14 cellular contexts compared by ENCODE assay signal in the genomic region with DNA sequence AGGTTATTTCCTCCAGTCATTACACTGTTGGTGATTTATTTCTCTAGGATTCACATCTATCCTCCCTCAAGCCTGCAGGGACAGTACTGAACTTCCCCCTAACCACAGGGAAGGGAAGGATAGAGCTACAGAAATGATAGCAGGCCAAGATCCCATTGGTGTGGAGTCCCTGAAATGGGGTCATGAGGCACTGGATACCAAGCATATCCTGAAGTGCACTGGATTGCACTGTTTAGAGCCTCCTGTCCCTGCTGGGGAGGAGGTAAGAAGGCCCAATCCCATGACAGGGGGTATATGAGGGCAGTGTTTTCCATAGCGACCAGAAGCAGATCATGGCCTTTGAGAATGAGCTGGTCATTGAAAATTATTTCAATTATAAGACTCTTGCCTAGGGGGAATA. TPM values are rescaled to one million over a fixed set of nuclear protein-coding genes. Genes with fewer than 3 reads are reported as not detected.
DNase-seq lines count a peak whose midpoint lies in the region; ATAC-seq and TF ChIP-seq lines count a peak whose summit lies in the region.
"Had no signal": no experiment of that assay in that cellular context is flagged by ENCODE, and none has a peak within 500 bp of the region (broad histone marks: within the 10 kb centered on the region; RNA-seq: fewer than 3 reads in every experiment).

No MANE protein-coding gene starts in this region.

- in situ Hi-C loops in IMR-90 (cut with MboI; ENCODE audit: low sequenced_read_pairs) (no loop called here), gastrocnemius medialis (cut with MboI; ENCODE audit: low sequenced_read_pairs in 4 of 4) (no loop called here)

- peaks cover 3% of the 10 kb centered on the region in 2 experiments; a peak in 1 of 4 replicates for H3K79me1 ChIP-seq in IMR-90 (ENCODE audit: low read depth in 1 of 2, low read length in 2 of 2)

- H3K36me3 ChIP-seq in IMR-90 (ENCODE audit: control insufficient read depth, insufficient read depth, low read length) (no peaks in the 10 kb centered on the region), gastrocnemius medialis (no peaks in the 10 kb centered on the region)

- no peak overlapping the region for H3K4me2 ChIP-seq in IMR-90 (ENCODE audit: low read depth, low read length)

- H2AFZ ChIP-seq in IMR-90 (replicated peaks; ENCODE audit: low read length, poor library complexity) = no peak overlapping the region

- intact Hi-C loops in IMR-90 (cut with micrococcal nuclease) = no loop called here
- intact Hi-C loops in gastrocnemius medialis (cut with DNase I; ENCODE audit: low total_unique reads) = no loop called here
- intact Hi-C loops in activated naive CD4-positive, alpha-beta T cell treated with anti-CD3 and anti-CD28 coated beads for 36 hours (cut with micrococcal nuclease) = no loop called here

- H4K8ac ChIP-seq in IMR-90 (ENCODE audit: low read depth in 2 of 2, low read length in 2 of 2) = no peak overlapping the region

- no TSS peak for BruUV-seq in IMR-90 (replicated peaks; lab: Mats Ljungman, UMichigan)

- H4K20me1 ChIP-seq in IMR-90 (ENCODE audit: insufficient read depth, low read length) = no peaks in the 10 kb centered on the region

- H3K4me1 ChIP-seq in IMR-90 (ENCODE audit: control insufficient read depth, insufficient read depth, low read length) (no peaks in the 10 kb centered on the region), gastrocnemius medialis (peaks cover 56 to 72% of the 10 kb centered on the region in 2 donors)
- H3K4me1 ChIP-seq: Caco-2 had no signal

- no peak overlapping the region for H3K9ac ChIP-seq in IMR-90 (ENCODE audit: low read depth, low read length)

- H2BK15ac ChIP-seq in IMR-90 (ENCODE audit: low read depth, low read length) = no peak overlapping the region

- no peak overlapping the region for H3K4ac ChIP-seq in IMR-90 (ENCODE audit: low read depth, low read length)

- peaks cover 77 to 80% of the 10 kb centered on the region in 2 donors for H3K4me1 Mint-ChIP-seq in immature natural killer cell
- H3K4me1 Mint-ChIP-seq in activated naive CD4-positive, alpha-beta T cell treated with anti-CD3 and anti-CD28 coated beads for 36 hours (ENCODE audit: low read depth) = no peaks in the 10 kb centered on the region
- H3K4me1 Mint-ChIP-seq: B cell; CD4-positive, alpha-beta memory T cell; IgD-negative memory B cell had no signal

- peak overlapping the region in 4 of 6 donors; percentile 13 to 44 (median 26) for H3K27ac Mint-ChIP-seq in immature natural killer cell
- no peak overlapping the region for H3K27ac Mint-ChIP-seq in activated naive CD4-positive, alpha-beta T cell treated with anti-CD3 and anti-CD28 coated beads for 36 hours
- H3K27ac Mint-ChIP-seq: B cell; CD4-positive, alpha-beta memory T cell; IgD-negative memory B cell had no signal

- H3K9me3 ChIP-seq in IMR-90 (ENCODE audit: control insufficient read depth, insufficient read depth, low read length) = no peaks in the 10 kb centered on the region
- H3K9me3 ChIP-seq in gastrocnemius medialis = no peaks in the 10 kb centered on the region
- H3K9me3 ChIP-seq: Caco-2 had no signal

- CTCF ChIA-PET in IMR-90 (lab: Yijun Ruan, JAX) = no interaction called here
- CTCF ChIA-PET in activated naive CD4-positive, alpha-beta T cell treated with anti-CD3 and anti-CD28 coated beads for 36 hours (lab: Charles Lee) = no interaction called here

- no peak overlapping the region for H2BK5ac ChIP-seq in IMR-90 (ENCODE audit: low read depth, low read length, poor library complexity, severe bottlenecking)

- H3K14ac ChIP-seq in IMR-90 (replicated peaks; ENCODE audit: low read depth, low read length) = 0 out of 2 replicates have a peak overlapping the region, but pooled peaks have one; percentile 20

- no CpG with 5 or more reads among the region's 1 CpG for WGBS in IMR-90 (ENCODE audit: extremely low coverage in 2 of 2, insufficient read length in 1 of 2), 2 experiments

- H3K36me3 Mint-ChIP-seq in immature natural killer cell = no peaks in the 10 kb centered on the region
- no peaks in the 10 kb centered on the region for H3K36me3 Mint-ChIP-seq in activated naive CD4-positive, alpha-beta T cell treated with anti-CD3 and anti-CD28 coated beads for 36 hours (ENCODE audit: low read depth)
- H3K36me3 Mint-ChIP-seq: CD4-positive, alpha-beta memory T cell had no signal

- TF ChIP-seq POLR2A in IMR-90 (IDR thresholded peaks at IDR 0.05; ENCODE audit: low read depth, low read length) (no peak), gastrocnemius medialis (IDR thresholded peaks at IDR 0.05) (no peak)

- POLR2A ChIA-PET in IMR-90 (lab: Charles Lee; ENCODE audit: unreplicated experiment) = no interaction called here

- no peak overlapping the region for H4K5ac ChIP-seq in IMR-90 (ENCODE audit: low read depth, low read length)

- H3K23ac ChIP-seq in IMR-90 (ENCODE audit: low read depth, low read length) = no peak overlapping the region

- H4K91ac ChIP-seq in IMR-90 (ENCODE audit: insufficient read depth, low read depth, low read length) = no peak overlapping the region

- no peak overlapping the region for H2BK120ac ChIP-seq in IMR-90 (ENCODE audit: low read depth, low read length)

- H2AK5ac ChIP-seq in IMR-90 (ENCODE audit: low read depth, low read length) = no peak overlapping the region

- H2BK20ac ChIP-seq in IMR-90 (ENCODE audit: low read depth, low read length) = no peak overlapping the region

- TF ChIP-seq RAD21 in IMR-90 (IDR thresholded peaks at IDR 0.05; ENCODE audit: low read length) = no peak

- peak overlapping the region; percentile 38; the same call in 1 of the 2 replicates for H3K27ac ChIP-seq in C4-2B
- H3K27ac ChIP-seq in IMR-90 (ENCODE audit: insufficient read depth, low read length) = no peak overlapping the region
- peak overlapping the region; percentile 53 to 63 (median 53) for H3K27ac ChIP-seq in gastrocnemius medialis

- H3K4me3 Mint-ChIP-seq in immature natural killer cell = no peak overlapping the region
- H3K4me3 Mint-ChIP-seq in activated naive CD4-positive, alpha-beta T cell treated with anti-CD3 and anti-CD28 coated beads for 36 hours = no peak overlapping the region
- H3K4me3 Mint-ChIP-seq: B cell; CD4-positive, alpha-beta memory T cell; IgD-negative memory B cell had no signal

- H3K9me3 Mint-ChIP-seq in immature natural killer cell = no peaks in the 10 kb centered on the region
- no peaks in the 10 kb centered on the region for H3K9me3 Mint-ChIP-seq in activated naive CD4-positive, alpha-beta T cell treated with anti-CD3 and anti-CD28 coated beads for 36 hours
- H3K9me3 Mint-ChIP-seq: IgD-negative memory B cell had no signal

- ATAC-seq in IMR-90 (ENCODE audit: low read depth) (no peak), gastrocnemius medialis (peak in 1 of 2 donors; percentile 27), GM21786 (IDR thresholded peaks at IDR 0.05; ENCODE audit: unreplicated experiment) (no peak)
- ATAC-seq: HCT116 had no signal

- peaks cover 0 to 1% (median 0%) of the 10 kb centered on the region in 3 donors for H3K27me3 Mint-ChIP-seq in immature natural killer cell (ENCODE audit: low read depth in 3 of 3)
- H3K27me3 Mint-ChIP-seq in activated naive CD4-positive, alpha-beta T cell treated with anti-CD3 and anti-CD28 coated beads for 36 hours (ENCODE audit: low read depth) = no peaks in the 10 kb centered on the region
- H3K27me3 Mint-ChIP-seq: B cell; CD4-positive, alpha-beta memory T cell; IgD-negative memory B cell had no signal

- H3K18ac ChIP-seq in IMR-90 (ENCODE audit: low read depth, low read length) = no peak overlapping the region

- H3K9me1 ChIP-seq in IMR-90 (ENCODE audit: insufficient read depth, low read length) = no peaks in the 10 kb centered on the region

- H2AK9ac ChIP-seq in IMR-90 (replicated peaks; ENCODE audit: low read depth, low read length, poor library complexity) = no peak overlapping the region

- DNase-seq in IMR-90 (no peak), immature natural killer cell (no peak), gastrocnemius medialis (no peak)
- DNase-seq in activated CD4-positive, CD25-positive, alpha-beta regulatory T cell (lab: John Stamatoyannopoulos, UW) = no peak
- DNase-seq in activated naive CD4-positive, alpha-beta T cell treated with anti-CD3 and anti-CD28 coated beads for 36 hours = no peak
- DNase-seq: C1 segment of cervical spinal cord; Caco-2; CD4-positive, alpha-beta memory T cell; DMS53 had no signal

- H3K27me3 ChIP-seq in IMR-90 (ENCODE audit: control insufficient read depth, insufficient read depth, low read length) = no peaks in the 10 kb centered on the region
- no peaks in the 10 kb centered on the region for H3K27me3 ChIP-seq in gastrocnemius medialis

- dilution Hi-C loops in IMR-90 (cut with HindIII; ENCODE audit: low sequenced_read_pairs, unreplicated experiment) = no loop called here

- no peak for TF ChIP-seq CTCF in C4-2B (conservative IDR thresholded peaks at IDR 0.05)
- TF ChIP-seq CTCF in IMR-90 (conservative IDR thresholded peaks at IDR 0.05; ENCODE audit: low read depth, low read length) = no peak
- no peak for TF ChIP-seq CTCF in gastrocnemius medialis (IDR thresholded peaks at IDR 0.05 in 4 of 5, conservative IDR thresholded peaks at IDR 0.05 in 1 of 5)

- H3K4me3 ChIP-seq in IMR-90 (ENCODE audit: insufficient read depth, low read depth, low read length) (no peak overlapping the region), gastrocnemius medialis (no peak overlapping the region)

- no peak overlapping the region for H3K56ac ChIP-seq in IMR-90 (ENCODE audit: extremely low read depth, insufficient read depth, low read length)

TF ChIP-seq in IMR-90, 13 proteins besides CTCF, POLR2A, EP300 and RAD21:
- TF ChIP-seq MXI1 (IDR thresholded peaks at IDR 0.05; ENCODE audit: borderline replicate concordance, low read depth, low read length) (no peak), SMC3 (IDR thresholded peaks at IDR 0.05; ENCODE audit: low read depth, low read length) (no peak), FOS (IDR thresholded peaks at IDR 0.05; ENCODE audit: low read depth, low read length) (no peak)

RNA-seq across cellular contexts. Expression of gene C1orf21, which starts 56.8 kb away (rescaled TPM):
- total RNA-seq in IMR-90 (2012; rRNA removed) (9.9 and 15.8 TPM in 2 replicates), gastrocnemius medialis (100 to 1,000 TPM; 106 to 206 (median 154) TPM)
- polyA plus RNA-seq in IMR-90 (2012; rRNA removed) (5.9 and 6.4 TPM in 2 replicates), immature natural killer cell (100 to 1,000 TPM; 119 to 149 (median 130) TPM)
- 0.59 and 0.69 TPM in 2 replicates for polyA plus RNA-seq in IMR-90 (2012; cell fraction: cytosol; rRNA removed)
- polyA plus RNA-seq in IMR-90 (2012; cell fraction: nucleus; rRNA removed; ENCODE audit: low replicate concordance) = 0.55 and 3.0 TPM in 2 replicates
- 1 to 10 TPM; 1.2 to 1.4 TPM for total RNA-seq in activated naive CD4-positive, alpha-beta T cell treated with anti-CD3 and anti-CD28 coated beads for 36 hours
